8 cellular contexts compared by ENCODE assay signal in genomic region chr22:45503816-45504702, GRCh38. TPM values are rescaled to one million over a fixed set of nuclear protein-coding genes. Genes with fewer than 3 reads are reported as not detected.
DNase-seq lines count a peak whose midpoint lies in the region; ATAC-seq and TF ChIP-seq lines count a peak whose summit lies in the region.

No MANE protein-coding gene starts in this region.

- H3K4me3 Mint-ChIP-seq in osteocyte (ENCODE audit: unreplicated experiment): peak overlapping the region; percentile 78

- CTCF ChIA-PET in PC-9 (lab: Charles Lee): interaction anchor here (0.7 to 1.6 kb wide), 3 partner anchors 13 to 224 kb away, joined by 3 to 14 read pairs (median 5); no protein-coding TSS in a partner anchor

- TF ChIP-seq CTCF in PC-9 (conservative IDR thresholded peaks at IDR 0.05) (no peak), esophagus muscularis mucosa (IDR thresholded peaks at IDR 0.05) (no peak), osteocyte (IDR thresholded peaks at IDR 0.05) (no peak)

- H3K27ac ChIP-seq in PC-9 (no peak overlapping the region), esophagus muscularis mucosa (replicated peaks in 1 of 4) (peak overlapping the region; percentile 76 to 82 (median 80))

- TF ChIP-seq EP300 in esophagus muscularis mucosa (IDR thresholded peaks at IDR 0.05): no peak

- H3K27me3 Mint-ChIP-seq in osteocyte (ENCODE audit: unreplicated experiment): no peaks in the 10 kb centered on the region

- H3K4me2 ChIP-seq in PC-9: peak overlapping the region; percentile 88

- 75% methylated on average over 8 of the region's 28 CpGs for WGBS in esophagus muscularis mucosa

- H3K36me3 Mint-ChIP-seq in osteocyte (ENCODE audit: unreplicated experiment): no peaks in the 10 kb centered on the region

- peaks cover 73% of the 10 kb centered on the region for H3K79me2 ChIP-seq in PC-9 (ENCODE audit: low read depth)

- POLR2A ChIA-PET in PC-9 (lab: Charles Lee; ENCODE audit: unreplicated experiment): interaction anchor here (0.8 kb wide), 1 partner anchor 14 kb away, joined by 7 read pairs; no protein-coding TSS in a partner anchor

- peaks cover 56% of the 10 kb centered on the region for H3K4me1 Mint-ChIP-seq in osteocyte (ENCODE audit: unreplicated experiment)

- H3K4me3 ChIP-seq in PC-9 (peak overlapping the region; percentile 64), esophagus muscularis mucosa (peak overlapping the region; percentile 60 to 72 (median 63))

- BruUV-seq in PC-9 (replicated peaks; lab: Mats Ljungman, UMichigan): no TSS peak

- H2AFZ ChIP-seq in PC-9: peak overlapping the region; percentile 82; the same call in 1 of the 2 replicates

- H3K4me1 ChIP-seq in PC-9 (replicated peaks; ENCODE audit: insufficient read depth): peaks cover 57% of the 10 kb centered on the region
- peaks cover 7 to 74% (median 68%) of the 10 kb centered on the region in 4 donors for H3K4me1 ChIP-seq in esophagus muscularis mucosa

- peaks cover 33% of the 10 kb centered on the region; the same call in 1 of the 2 replicates for H3F3A ChIP-seq in PC-9 (ENCODE audit: insufficient read depth, low read depth)

- peak overlapping the region; percentile 94 for H3K27ac Mint-ChIP-seq in osteocyte (ENCODE audit: unreplicated experiment)

- peaks cover 12% of the 10 kb centered on the region; the same call in 1 of the 2 replicates for H3K36me3 ChIP-seq in PC-9 (ENCODE audit: low read depth)
- no peaks in the 10 kb centered on the region for H3K36me3 ChIP-seq in esophagus muscularis mucosa

- H3K9me3 Mint-ChIP-seq in osteocyte (ENCODE audit: unreplicated experiment): no peaks in the 10 kb centered on the region

- ATAC-seq in HG03097 (IDR thresholded peaks at IDR 0.05; ENCODE audit: low FRiP score, unreplicated experiment): no peak
- ATAC-seq in GM21367 (IDR thresholded peaks at IDR 0.05; ENCODE audit: unreplicated experiment): no peak

- no peak for TF ChIP-seq POLR2A in esophagus muscularis mucosa (IDR thresholded peaks at IDR 0.05; ENCODE audit: low read depth)

- H3K9me3 ChIP-seq in PC-9 (ENCODE audit: insufficient read depth, low read depth) (no peaks in the 10 kb centered on the region), esophagus muscularis mucosa (no peaks in the 10 kb centered on the region)

- DNase-seq in DMS79 (lab: John Stamatoyannopoulos, UW) (peak; percentile 18), PC-9 (peak in 1 of 2 experiments; percentile 35), esophagus muscularis mucosa (ENCODE audit: extremely low spot score) (no peak), osteocyte (ENCODE audit: extremely low spot score, unreplicated experiment) (no peak), NK-92 (lab: John Stamatoyannopoulos, UW; ENCODE audit: unreplicated experiment) (no peak), middle frontal gyrus (ENCODE audit: extremely low spot score, low spot score) (no peak)

- no peaks in the 10 kb centered on the region for H4K20me1 ChIP-seq in PC-9 (ENCODE audit: insufficient read depth)

- H3K27me3 ChIP-seq in PC-9 (ENCODE audit: insufficient read depth, low read depth) (no peaks in the 10 kb centered on the region), esophagus muscularis mucosa (peaks cover 0 to 29% (median 7%) of the 10 kb centered on the region in 4 donors)

- intact Hi-C loops in PC-9 (cut with micrococcal nuclease; ENCODE audit: unreplicated experiment) (loop anchor here (1.0 to 2.0 kb wide), 2 partner anchors 13 to 45 kb away; no protein-coding TSS in a partner anchor), esophagus muscularis mucosa (cut with DNase I) (loop anchor here (5.0 kb wide), 1 partner anchor 52 kb away; no protein-coding TSS in a partner anchor)

- no peaks in the 10 kb centered on the region for H3K9me2 ChIP-seq in PC-9 (ENCODE audit: insufficient read depth)

RNA-seq across cellular contexts. Expression of gene FBLN1, which starts 1.4 kb away (rescaled TPM):
- 158 and 167 TPM in 2 replicates for total RNA-seq in PC-9 (2021)
- 100 to 1,000 TPM; 355 to 534 (median 417) TPM for total RNA-seq in esophagus muscularis mucosa
- 211 and 240 TPM in 2 replicates for total RNA-seq in osteocyte
